8 cellular contexts compared by ENCODE assay signal in genomic region chrX:47523297-47523696, GRCh38. TPM values are rescaled to one million over a fixed set of nuclear protein-coding genes. Genes with fewer than 3 reads are reported as not detected.
DNase-seq lines count a peak whose midpoint lies in the region; ATAC-seq and TF ChIP-seq lines count a peak whose summit lies in the region.

No MANE protein-coding gene starts in this region.

- TF ChIP-seq EP300 in upper lobe of left lung (IDR thresholded peaks at IDR 0.05), result peak in 1 of 4 donors; percentile 3

- no peaks in the 10 kb centered on the region for H3K27me3 ChIP-seq in upper lobe of left lung

- TF ChIP-seq POLR2A in upper lobe of left lung (IDR thresholded peaks at IDR 0.05), result no peak

- intact Hi-C loops in cardiac septum (cut with DNase I), result loop anchor here (1.0 to 10.0 kb wide), 2 partner anchors 148 to 330 kb away; partner anchors contain the start of genes UBA1 and ZNF157

- WGBS in upper lobe of left lung, 2 donors, result 4 to 43% methylated on average over 8 to 32 of the region's 33 CpGs

- peak overlapping the region; percentile 28 to 59 (median 50) for H3K4me3 ChIP-seq in upper lobe of left lung

- peak; percentile 62 to 93 (median 88) for TF ChIP-seq CTCF in upper lobe of left lung (IDR thresholded peaks at IDR 0.05)

- no peaks in the 10 kb centered on the region for H3K36me3 ChIP-seq in upper lobe of left lung

- peak overlapping the region in 1 of 4 donors; percentile 30 for H3K27ac ChIP-seq in upper lobe of left lung

- peaks cover 0 to 20% (median 2%) of the 10 kb centered on the region in 4 donors for H3K9me3 ChIP-seq in upper lobe of left lung

- DNase-seq in Daoy (ENCODE audit: low read depth) (peak; percentile 78), H4 (ENCODE audit: low spot score) (peak; percentile 61), MV-4-11 (lab: John Stamatoyannopoulos, UW) (peak; percentile 35), SW 1271 (lab: John Stamatoyannopoulos, UW) (peak; percentile 2 to 47), cardiac septum (ENCODE audit: low spot score) (peak; percentile 93), pons (ENCODE audit: low spot score) (peak; percentile 37), upper lobe of left lung (peak; percentile 85 to 96)
- DNase-seq in activated naive CD8-positive, alpha-beta T cell treated with anti-CD3 and anti-CD28 coated beads, Interleukin-2, amount 50 U/mL, for 16 hours (ENCODE audit: low read depth, low spot score), result peak; percentile 56

- peak; percentile 92 to 100 for ATAC-seq in upper lobe of left lung (ENCODE audit: low FRiP score in 2 of 2)

- H3K4me1 ChIP-seq in upper lobe of left lung, result peaks cover 0 to 6% (median 0%) of the 10 kb centered on the region in 4 donors

RNA-seq across cellular contexts. Expression of gene ARAF, which starts 37.7 kb away (rescaled TPM):
- 18.4 and 20.3 TPM in 2 replicates for total RNA-seq in Daoy (2014; rRNA removed; shearing (Covaris generic))
- 14.8 and 32.3 TPM in 2 replicates for total RNA-seq in H4 (2014; rRNA removed; shearing (Covaris generic))
- total RNA-seq in cardiac septum (69.9 TPM), upper lobe of left lung (100 to 1,000 TPM in 2 of 6 donors, 10 to 100 TPM in 4; 42.0 to 104 (median 85.2) TPM)

RNA-seq across cellular contexts. Expression of gene ZNF41, which starts 40.3 kb away (rescaled TPM):
- 4.8 and 24.6 TPM in 2 replicates for total RNA-seq in Daoy (2014; rRNA removed; shearing (Covaris generic))
- 7.6 and 9.8 TPM in 2 replicates for total RNA-seq in H4 (2014; rRNA removed; shearing (Covaris generic))
- total RNA-seq in cardiac septum (15.4 TPM), upper lobe of left lung (10 to 100 TPM in 3 of 6 donors, 1 to 10 TPM in 3; 3.4 to 35.6 (median 10.2) TPM)

RNA-seq across cellular contexts. Expression of gene TIMP1, which starts 58.9 kb away (rescaled TPM):
- total RNA-seq in Daoy (2014; rRNA removed; shearing (Covaris generic)), result 97.1 and 133 TPM in 2 replicates
- 281 and 386 TPM in 2 replicates for total RNA-seq in H4 (2014; rRNA removed; shearing (Covaris generic))
- total RNA-seq in cardiac septum, result 255 TPM
- total RNA-seq in upper lobe of left lung, result 100 to 1,000 TPM in 4 of 6 donors, 10 to 100 TPM in 2; 54.5 to 420 (median 163) TPM

Comparison
In these comparisons a context has a peak if more than half of its experiments do, and no peak if none do; other contexts are left out.
1. DNase-seq: peak in every context shown above with its lines; median percentile 93 in cardiac septum; 90 in upper lobe of left lung; 78 in Daoy; 61 in H4; 56 in activated naive CD8-positive, alpha-beta T cell treated with anti-CD3 and anti-CD28 coated beads, Interleukin-2, amount 50 U/mL, for 16 hours; 37 in pons; 35 in MV-4-11; 24 in SW 1271.